11 cellular contexts compared by ENCODE assay signal in the genomic region with DNA sequence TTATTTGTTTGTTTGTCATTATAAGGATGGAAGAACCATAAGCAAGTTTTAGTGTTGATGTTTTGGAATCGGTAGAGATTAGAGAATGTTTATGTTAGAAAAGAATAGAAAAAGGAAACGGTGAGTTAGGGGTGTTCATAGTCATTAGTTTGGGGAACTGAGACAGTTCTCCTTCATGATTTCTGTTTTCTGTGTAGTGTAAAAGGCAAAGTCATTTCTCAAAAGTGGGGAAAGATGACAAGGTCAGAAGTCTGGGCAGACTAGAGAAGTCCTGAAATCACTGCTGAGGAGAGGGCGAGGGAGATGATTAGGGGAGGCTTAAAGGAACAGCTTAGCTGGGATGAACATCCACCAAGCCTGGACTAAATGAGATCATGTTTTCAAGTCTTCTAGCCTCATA.
A peak's percentile ranks its signal among the peaks of the same experiment; 100 is the strongest.
DNase-seq lines count a peak whose midpoint lies in the region; ATAC-seq lines count a peak whose summit lies in the region.
"Had no signal": no experiment of that assay in that cellular context is flagged by ENCODE, and none has a peak within 500 bp of the region (broad histone marks: within the 10 kb centered on the region; RNA-seq: fewer than 3 reads in every experiment).

No MANE protein-coding gene starts in this region.

- H3K27me3 ChIP-seq in HAP-1 (ENCODE audit: low read depth) (no peaks in the 10 kb centered on the region), H7 (ENCODE audit: control insufficient read depth, insufficient read depth, low read length) (no peaks in the 10 kb centered on the region)
- H3K27me3 ChIP-seq: BLaER1 treated with 17β-estradiol and CSF1 and Interleukin-3, amounts not matched to agents 10 nM and 100 nM had no signal

- peak; percentile 47 for ATAC-seq in GM18499 (IDR thresholded peaks at IDR 0.05; ENCODE audit: insufficient read depth, unreplicated experiment)
- peak; percentile 52 for ATAC-seq in GM19455 (IDR thresholded peaks at IDR 0.05; ENCODE audit: unreplicated experiment)
- peak; percentile 57 for ATAC-seq in HG02943 (IDR thresholded peaks at IDR 0.05; ENCODE audit: low read depth, unreplicated experiment)
- no peak for ATAC-seq in left lobe of liver

- H3K4me3 ChIP-seq in HAP-1 (no peak overlapping the region), H7 (ENCODE audit: insufficient read depth, low read depth, low read length) (no peak overlapping the region)
- H3K4me3 ChIP-seq: BLaER1 treated with 17β-estradiol and CSF1 and Interleukin-3, amounts not matched to agents 10 nM and 100 nM had no signal

- H3K4me1 ChIP-seq in HAP-1 = no peaks in the 10 kb centered on the region

- in situ Hi-C loops in HAP-1 (cut with MboI; ENCODE audit: low sequenced_read_pairs) = no loop called here

- no peaks in the 10 kb centered on the region for H3K9me3 ChIP-seq in HAP-1
- H3K9me3 ChIP-seq: BLaER1 treated with 17β-estradiol and CSF1 and Interleukin-3, amounts not matched to agents 10 nM and 100 nM had no signal

- DNase-seq in NCI-H82 treated with DMSO at 0.1 percent for 48 hours (lab: John Stamatoyannopoulos, UW; ENCODE audit: unreplicated experiment) (peak; percentile 64), HAP-1 (ENCODE audit: low spot score in 2 of 2) (no peak), NCI-H1694 treated with DMSO at 0.1 percent for 48 hours (lab: John Stamatoyannopoulos, UW) (no peak), left lobe of liver (ENCODE audit: low spot score) (no peak), H7 (no peak)
- DNase-seq: aorta; stimulated activated CD4-positive, alpha-beta T cell treated with anti-CD3 and anti-CD28 coated beads, Interleukin-2, amount 100 ng/mL, for 24 hours had no signal

- H3K36me3 ChIP-seq in HAP-1 (replicated peaks) (no peaks in the 10 kb centered on the region), H7 (replicated peaks; ENCODE audit: control insufficient read depth, insufficient read depth, low read length) (no peaks in the 10 kb centered on the region)
- H3K36me3 ChIP-seq: BLaER1 treated with 17β-estradiol and CSF1 and Interleukin-3, amounts not matched to agents 10 nM and 100 nM had no signal
